Comparison of ENCODE assay signal across 15 cellular contexts in the genomic region with DNA sequence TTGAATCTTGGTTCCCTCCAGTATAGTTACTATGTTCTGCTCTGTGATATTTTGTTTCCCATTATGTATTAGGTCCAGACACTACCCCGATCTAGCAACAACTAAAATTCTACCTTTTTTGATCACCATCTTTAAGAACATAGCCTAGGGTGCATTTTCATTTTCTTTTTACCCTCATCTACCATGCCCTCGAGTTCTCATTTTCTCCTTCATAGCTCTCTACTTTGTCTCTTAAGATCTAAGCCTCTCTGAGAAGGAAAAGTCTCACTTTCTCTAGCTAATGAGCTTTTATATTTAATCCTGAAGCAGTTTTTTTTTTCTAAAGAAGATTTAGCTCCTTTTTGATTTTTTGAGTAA.
DNase-seq lines count a peak whose midpoint lies in the region; ATAC-seq, FAIRE-seq and TF ChIP-seq lines count a peak whose summit lies in the region.
"Had no signal": no experiment of that assay in that cellular context is flagged by ENCODE, and none has a peak within 500 bp of the region (broad histone marks: within the 10 kb centered on the region; RNA-seq: fewer than 3 reads in every experiment).

No MANE protein-coding gene starts in this region.

- no peak for FAIRE-seq in pancreas (lab: Jason Lieb, UNC)
- FAIRE-seq: endothelial cell of umbilical vein had no signal

- ATAC-seq in GM18511 (IDR thresholded peaks at IDR 0.05; ENCODE audit: unreplicated experiment) = peak; percentile 74
- peak; percentile 13 for ATAC-seq in GM19468 (IDR thresholded peaks at IDR 0.05; ENCODE audit: extremely low read depth, unreplicated experiment)
- ATAC-seq in HG02763 (IDR thresholded peaks at IDR 0.05; ENCODE audit: unreplicated experiment) = peak; percentile 41
- peak; percentile 71 for ATAC-seq in HG03354 (IDR thresholded peaks at IDR 0.05; ENCODE audit: poor library complexity, severe bottlenecking, unreplicated experiment)
- no peak for ATAC-seq in pancreas
- no peak for ATAC-seq in omental fat pad (ENCODE audit: low FRiP score)
- ATAC-seq: activated naive CD8-positive, alpha-beta T cell treated with anti-CD3 and anti-CD28 coated beads, Interleukin-2, amount 50 U/mL, for 24 hours had no signal

- DNase-seq in NCI-H2227 (lab: John Stamatoyannopoulos, UW; ENCODE audit: unreplicated experiment) (no peak), pancreas (no peak), omental fat pad (ENCODE audit: low spot score) (no peak)
- no peak for DNase-seq in stimulated activated CD4-positive, alpha-beta T cell treated with anti-CD3 and anti-CD28 coated beads, Interleukin-2, amount 100 ng/mL, for 48 hours
- DNase-seq: activated CD4-positive, CD25-positive, alpha-beta regulatory T cell treated with anti-CD3 and anti-CD28 coated beads, Interleukin-2, amount 50 U/mL, for 72 hours; activated naive CD8-positive, alpha-beta T cell treated with anti-CD3 and anti-CD28 coated beads, Interleukin-2, amount 50 U/mL, for 24 hours; activated T-cell treated with anti-CD3 and anti-CD28 coated beads, Interleukin-2, amount 50 U/mL, for 1 hour; caudate nucleus; NCI-H1436; trophoblast cell had no signal

- no peak overlapping the region for H3K4me3 ChIP-seq in pancreas

- intact Hi-C loops in pancreas (cut with DNase I) = no loop called here

- H3K9me3 ChIP-seq in pancreas = no peaks in the 10 kb centered on the region

- H3K36me3 ChIP-seq in pancreas = no peaks in the 10 kb centered on the region

- 49 to 52% methylated on average over 2 of the region's 2 CpGs for WGBS in pancreas, 2 donors

- no peak for TF ChIP-seq CTCF in pancreas (IDR thresholded peaks at IDR 0.05)
- no peak for TF ChIP-seq CTCF in omental fat pad (IDR thresholded peaks at IDR 0.05)

- H3K27ac ChIP-seq in pancreas = no peak overlapping the region

- no peaks in the 10 kb centered on the region for H3K27me3 ChIP-seq in pancreas

- H3K4me1 ChIP-seq in pancreas = no peaks in the 10 kb centered on the region

Comparison
In these comparisons a context has a peak if more than half of its experiments do, and no peak if none do; other contexts are left out.
1. ATAC-seq: peak in GM18511 (single experiment), GM19468 (single experiment), HG02763 (single experiment) and HG03354 (single experiment); none in pancreas (0 of 4) and omental fat pad (single experiment).